In the genomic region with DNA sequence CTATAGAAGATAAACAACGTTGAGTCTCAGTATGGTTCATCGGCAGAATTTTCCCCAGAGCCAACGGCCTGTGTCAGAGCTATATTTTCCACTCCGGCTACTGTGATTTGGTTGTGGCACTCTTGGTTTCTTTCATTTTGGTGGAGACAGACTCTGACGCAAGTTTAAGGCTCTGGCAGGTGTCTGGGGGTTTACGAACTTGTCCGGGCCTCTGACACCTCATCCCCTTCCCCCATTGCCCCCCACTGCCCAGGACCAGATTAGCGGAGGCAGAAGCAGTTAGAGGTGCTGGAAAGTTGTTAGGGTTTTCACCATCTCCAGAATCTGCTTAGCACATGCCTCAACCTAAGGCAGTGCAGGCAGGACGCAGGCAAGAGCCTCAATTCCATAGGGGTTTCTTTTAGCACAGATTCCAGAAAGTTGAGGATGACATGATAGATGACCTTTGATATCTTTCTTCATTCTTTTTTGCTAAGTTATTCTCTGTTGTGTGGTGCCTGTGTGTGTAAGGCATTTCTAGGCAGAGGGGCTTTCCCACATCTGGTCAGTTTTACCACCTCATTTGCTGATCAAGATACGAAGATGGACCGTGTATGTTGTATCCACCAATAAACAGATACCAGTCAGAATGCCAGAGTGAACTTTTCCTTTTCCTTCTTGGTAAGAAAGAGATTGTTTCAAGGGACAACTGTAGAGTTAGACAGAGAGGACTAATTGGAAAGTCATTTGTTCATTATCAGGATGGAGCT, we compare ENCODE assay signal across 15 cellular contexts. TPM values are rescaled to one million over a fixed set of nuclear protein-coding genes. Genes with fewer than 3 reads are reported as not detected.
DNase-seq lines count a peak whose midpoint lies in the region; ATAC-seq, FAIRE-seq and TF ChIP-seq lines count a peak whose summit lies in the region.
"Had no signal": no experiment of that assay in that cellular context is flagged by ENCODE, and none has a peak within 500 bp of the region (broad histone marks: within the 10 kb centered on the region; RNA-seq: fewer than 3 reads in every experiment).

No MANE protein-coding gene starts in this region.

- H3K9me3 Mint-ChIP-seq in IgD-negative memory B cell (no peaks in the 10 kb centered on the region), memory B cell (no peaks in the 10 kb centered on the region)

- H3K36me3 Mint-ChIP-seq in IgD-negative memory B cell (peaks cover 2% of the 10 kb centered on the region), memory B cell (peaks cover 2% of the 10 kb centered on the region)

- ATAC-seq in memory B cell (ENCODE audit: low read depth) (peak; percentile 71), GM19395 (IDR thresholded peaks at IDR 0.05; ENCODE audit: unreplicated experiment) (no peak), GM21526 (IDR thresholded peaks at IDR 0.05; ENCODE audit: low FRiP score, unreplicated experiment) (no peak), HG03460 (IDR thresholded peaks at IDR 0.05; ENCODE audit: unreplicated experiment) (no peak)
- ATAC-seq: gastrocnemius medialis had no signal

- H3K27me3 Mint-ChIP-seq in IgD-negative memory B cell: peaks cover 12% of the 10 kb centered on the region
- no peaks in the 10 kb centered on the region for H3K27me3 Mint-ChIP-seq in memory B cell

- no peak for TF ChIP-seq CTCF in GM12865 (IDR thresholded peaks at IDR 0.05; ENCODE audit: insufficient read depth, low read depth, low read length, missing control alignments)

- FAIRE-seq in GM19239 (lab: Jason Lieb, UNC): peak; percentile 51
- FAIRE-seq: H54 had no signal

- peak overlapping the region in 3 of 4 donors; percentile 33 to 53 (median 46) for H3K4me3 Mint-ChIP-seq in IgD-negative memory B cell
- H3K4me3 Mint-ChIP-seq in memory B cell: peak overlapping the region; percentile 50

- H3K4me1 Mint-ChIP-seq in IgD-negative memory B cell (peaks cover 27 to 53% (median 31%) of the 10 kb centered on the region in 3 donors), memory B cell (peaks cover 40% of the 10 kb centered on the region)

- DNase-seq in GM12865 (ENCODE audit: low read depth): peak; percentile 77
- no peak for DNase-seq in GM19239 (ENCODE audit: insufficient read length, low spot score)
- no peak for DNase-seq in memory B cell (ENCODE audit: low spot score in 2 of 2)
- no peak for DNase-seq in CD1c-positive myeloid dendritic cell (ENCODE audit: extremely low spot score)
- DNase-seq: activated CD4-positive, alpha-beta T cell treated with anti-CD3 and anti-CD28 coated beads, Interleukin-2, amount 50 U/mL, for 48 hours; activated naive CD4-positive, alpha-beta T cell treated with anti-CD3 and anti-CD28 coated beads, Interleukin-2, amount 50 U/mL, for 16 hours; gastrocnemius medialis; NCI-H1092 treated with DMSO at 0.1 percent for 48 hours had no signal

- peak overlapping the region; percentile 7 for H3K4me3 ChIP-seq in GM12865 (ENCODE audit: low read depth, low read length)
- H3K4me3 ChIP-seq: gastrocnemius medialis, skin epidermis, suprapubic skin had no signal

- H3K27ac Mint-ChIP-seq in IgD-negative memory B cell (peak overlapping the region; percentile 83 to 91 (median 86)), memory B cell (peak overlapping the region; percentile 83)

RNA-seq across cellular contexts. Expression of gene IL10, which starts 18.4 kb away (rescaled TPM):
- polyA plus RNA-seq in IgD-negative memory B cell: 0.56 TPM

RNA-seq across cellular contexts. Expression of gene IL19, which starts 20.1 kb away (rescaled TPM):
- not detected for polyA plus RNA-seq in IgD-negative memory B cell
